22 cellular contexts compared by ENCODE assay signal in the genomic region with DNA sequence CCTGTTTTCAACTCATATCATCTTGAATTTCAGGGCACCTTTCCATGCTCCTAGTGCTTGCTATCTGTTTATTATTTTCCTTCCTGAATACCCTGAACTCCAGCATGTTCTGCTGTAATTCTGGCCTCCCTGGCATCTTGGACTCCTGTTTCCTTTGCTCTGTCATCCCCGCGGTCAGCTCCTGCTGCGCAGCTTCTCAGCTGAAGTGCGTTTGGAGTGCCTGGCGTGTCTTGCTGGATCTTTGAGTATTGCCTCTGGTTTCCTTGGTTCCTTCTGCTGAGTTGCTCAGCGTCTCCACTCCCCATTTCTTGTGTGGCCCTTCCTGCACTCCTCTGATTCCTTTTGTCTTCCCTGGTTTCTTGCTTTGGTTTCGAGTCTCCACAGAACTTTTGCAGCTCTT.
"Had no signal": no experiment of that assay in that cellular context is flagged by ENCODE, and none has a peak within 500 bp of the region (broad histone marks: within the 10 kb centered on the region; RNA-seq: fewer than 3 reads in every experiment).

No MANE protein-coding gene starts in this region.

- H3K27ac Mint-ChIP-seq: neural progenitor cell; stimulated activated naive CD8-positive, alpha-beta T cell treated with anti-CD3 and anti-CD28 coated beads, Interleukin-15, amount 100 ng/mL, for 72 hours had no signal

- H3K4me1 ChIP-seq: gastrocnemius medialis, left lung, neural progenitor cell, parathyroid adenoma, psoas muscle, sigmoid colon, suprapubic skin, vagina had no signal

- H3K27ac ChIP-seq: gastrocnemius medialis, hepatocyte, left lung, neural progenitor cell, parathyroid adenoma, psoas muscle, sigmoid colon, suprapubic skin, vagina had no signal

- H3K4me3 ChIP-seq: gastrocnemius medialis, hepatocyte, left lung, neural progenitor cell, psoas muscle, sigmoid colon, suprapubic skin, vagina had no signal

- H3K4me3 Mint-ChIP-seq: naive thymus-derived CD4-positive, alpha-beta T cell; neural progenitor cell; stimulated activated naive CD8-positive, alpha-beta T cell treated with anti-CD3 and anti-CD28 coated beads, Interleukin-15, amount 100 ng/mL, for 72 hours had no signal

- H3K27me3 Mint-ChIP-seq: naive thymus-derived CD4-positive, alpha-beta T cell; stimulated activated naive CD8-positive, alpha-beta T cell treated with anti-CD3 and anti-CD28 coated beads, Interleukin-15, amount 100 ng/mL, for 72 hours had no signal

- ATAC-seq: gastrocnemius medialis; left cardiac atrium; left lung; naive thymus-derived CD4-positive, alpha-beta T cell; psoas muscle; right cardiac atrium; stimulated activated naive CD8-positive, alpha-beta T cell treated with anti-CD3 and anti-CD28 coated beads, Interleukin-15, amount 100 ng/mL, for 72 hours had no signal

- FAIRE-seq: islet of Langerhans had no signal

- H3K27me3 ChIP-seq: gastrocnemius medialis, hepatocyte, left lung, neural progenitor cell, sigmoid colon, suprapubic skin, vagina had no signal

- H3K4me1 Mint-ChIP-seq: neural progenitor cell; stimulated activated naive CD8-positive, alpha-beta T cell treated with anti-CD3 and anti-CD28 coated beads, Interleukin-15, amount 100 ng/mL, for 72 hours had no signal

- H3K9me3 ChIP-seq: gastrocnemius medialis, psoas muscle, suprapubic skin had no signal

- DNase-seq: cerebellar nuclear complex; cortex of kidney; foreskin fibroblast; gastrocnemius medialis; head of caudate nucleus; left cardiac atrium; left lung; mesendoderm; midbrain; naive thymus-derived CD4-positive, alpha-beta T cell; psoas muscle; right cardiac atrium; sigmoid colon; stimulated activated naive CD4-positive, alpha-beta T cell; stimulated activated naive CD8-positive, alpha-beta T cell treated with anti-CD3 and anti-CD28 coated beads, Interleukin-15, amount 100 ng/mL, for 72 hours; trophoblast cell had no signal
